19 cellular contexts compared by ENCODE assay signal in genomic region chr19:7213628-7214328, GRCh38.
A peak's percentile ranks its signal among the peaks of the same experiment; 100 is the strongest.
DNase-seq lines count a peak whose midpoint lies in the region; ATAC-seq, FAIRE-seq and TF ChIP-seq lines count a peak whose summit lies in the region.
"Had no signal": no experiment of that assay in that cellular context is flagged by ENCODE, and none has a peak within 500 bp of the region (broad histone marks: within the 10 kb centered on the region; RNA-seq: fewer than 3 reads in every experiment).

No MANE protein-coding gene starts in this region.

- intact Hi-C loops in activated naive CD4-positive, alpha-beta T cell treated with anti-CD3 and anti-CD28 coated beads for 36 hours (cut with micrococcal nuclease), result no loop called here
- intact Hi-C loops in psoas muscle (cut with DNase I), result no loop called here

- CTCF ChIA-PET in activated naive CD4-positive, alpha-beta T cell treated with anti-CD3 and anti-CD28 coated beads for 36 hours (lab: Charles Lee), result interaction anchor here (0.6 to 0.7 kb wide), 2 partner anchors 15 to 608 kb away, joined by 3 to 4 read pairs; no protein-coding TSS in a partner anchor
- CTCF ChIA-PET in H1 (lab: Charles Lee; ENCODE audit: partially characterized antibody), result no interaction called here

- peaks cover 48% of the 10 kb centered on the region for H3K4me1 Mint-ChIP-seq in activated naive CD4-positive, alpha-beta T cell treated with anti-CD3 and anti-CD28 coated beads for 36 hours (ENCODE audit: low read depth)
- peaks cover 40 to 54% of the 10 kb centered on the region in 2 experiments for H3K4me1 Mint-ChIP-seq in H9
- H3K4me1 Mint-ChIP-seq: central memory CD8-positive, alpha-beta T cell had no signal

- peaks cover 4% of the 10 kb centered on the region for H3K79me1 ChIP-seq in H9 (ENCODE audit: insufficient read depth, low read depth, low read length, poor library complexity, severe bottlenecking)
- peaks cover 1% of the 10 kb centered on the region; the same call in 1 of the 2 replicates for H3K79me1 ChIP-seq in H1 (ENCODE audit: low read depth, low read length)

- H3K4me2 ChIP-seq in H9 (ENCODE audit: insufficient read depth, insufficient read length, low read length) (no peak overlapping the region), H1 (ENCODE audit: insufficient read depth in 1 of 2, low read depth in 2 of 2, low read length in 2 of 2) (peak overlapping the region; percentile 36 to 40; a peak in 3 of 4 replicates)

- H4K5ac ChIP-seq in H9 (ENCODE audit: insufficient read length, low read depth, low read length), result no peak overlapping the region
- H4K5ac ChIP-seq in H1 (ENCODE audit: insufficient read length, low read depth, low read length), result no peak overlapping the region

- H3K4ac ChIP-seq in H9 (ENCODE audit: low read depth, low read length) (no peak overlapping the region), H1 (replicated peaks; ENCODE audit: insufficient read length, low read depth, low read length) (no peak overlapping the region)

- no peak overlapping the region for H3T11ph ChIP-seq in H9 (ENCODE audit: low read length)

- peak; percentile 50 for DNase-seq in activated naive CD4-positive, alpha-beta T cell treated with anti-CD3 and anti-CD28 coated beads for 36 hours
- no peak for DNase-seq in activated naive CD4-positive, alpha-beta T cell (lab: John Stamatoyannopoulos, UW)
- DNase-seq in H9, result no peak
- DNase-seq in H1 (ENCODE audit: low read depth in 1 of 2, low spot score in 2 of 2), result no peak
- DNase-seq in psoas muscle, result no peak
- DNase-seq: activated CD4-positive, alpha-beta T cell treated with anti-CD3 and anti-CD28 coated beads for 1 hour; COR-L47; GM23248; islet precursor cell; KBM-7; NCI-H526; SIG-M5 had no signal

- H3K9me3 Mint-ChIP-seq in activated naive CD4-positive, alpha-beta T cell treated with anti-CD3 and anti-CD28 coated beads for 36 hours, result no peaks in the 10 kb centered on the region
- no peaks in the 10 kb centered on the region for H3K9me3 Mint-ChIP-seq in H9
- H3K9me3 Mint-ChIP-seq: central memory CD8-positive, alpha-beta T cell; neural crest cell had no signal

- no peak overlapping the region for H3K27ac ChIP-seq in H9 (ENCODE audit: insufficient read length, low read depth, low read length)
- 0 out of 2 replicates have a peak overlapping the region, but pooled peaks have one; percentile 2 for H3K27ac ChIP-seq in H1 (ENCODE audit: low read depth, low read length)
- H3K27ac ChIP-seq in psoas muscle, result peak overlapping the region; percentile 51
- H3K27ac ChIP-seq: GM23248, HL-60 had no signal

- POLR2A ChIA-PET in H1 (lab: Charles Lee; ENCODE audit: partially characterized antibody), result no interaction called here

- H4K91ac ChIP-seq in H9 (ENCODE audit: insufficient read length, low read depth, low read length) (no peak overlapping the region), H1 (replicated peaks; ENCODE audit: insufficient read length, low read length) (no peak overlapping the region)

- no peak for TF ChIP-seq RAD21 in H1 (IDR thresholded peaks at IDR 0.05 in 1 of 2, conservative IDR thresholded peaks at IDR 0.05 in 1 of 2; ENCODE audit: low read depth in 2 of 2, low read length in 2 of 2)

- H3K9me3 ChIP-seq in H9 (ENCODE audit: control insufficient read depth, low read depth, low read length) (no peaks in the 10 kb centered on the region), H1 (ENCODE audit: insufficient read depth in 2 of 2, low read depth in 1 of 2, low read length in 1 of 2) (no peaks in the 10 kb centered on the region), psoas muscle (no peaks in the 10 kb centered on the region)
- H3K9me3 ChIP-seq: right atrium auricular region had no signal

- H3K27ac Mint-ChIP-seq in activated naive CD4-positive, alpha-beta T cell treated with anti-CD3 and anti-CD28 coated beads for 36 hours, result peak overlapping the region; percentile 10
- H3K27ac Mint-ChIP-seq in H9, result peak overlapping the region; percentile 21 to 69 (median 27); a peak in 5 of 7 replicates

- no peak overlapping the region for H3K9ac ChIP-seq in H9 (ENCODE audit: extremely low read depth, insufficient read length, low read length)
- H3K9ac ChIP-seq in H1 (replicated peaks in 1 of 4; ENCODE audit: extremely low read depth in 1 of 4, low read depth in 3 of 4, low read length in 3 of 4), result no peak overlapping the region
- H3K9ac ChIP-seq: GM23248 had no signal

- no CpG with 5 or more reads among the region's 14 CpGs for WGBS in H9 (ENCODE audit: extremely low coverage, insufficient read length, low lambda C conversion rate)
- 61% methylated on average over 14 of the region's 14 CpGs; no CpG with 5 or more reads in 1 of the 2 experiments for WGBS in H1 (ENCODE audit: extremely low coverage in 1 of 2, insufficient coverage in 1 of 2, insufficient read length in 1 of 2, insufficient replicate concordance in 2 of 2, low coverage in 1 of 2, low lambda C conversion rate in 2 of 2, missing lambda C conversion rate in 1 of 2), 2 experiments
- 87 to 90% (median 88%) methylated on average over 14 of the region's 14 CpGs for WGBS in psoas muscle, 3 donors

- H3K4me1 ChIP-seq in H9 (ENCODE audit: insufficient read depth, low read length), result no peaks in the 10 kb centered on the region; the same call in none of the 2 replicates
- H3K4me1 ChIP-seq in H1 (replicated peaks in 1 of 4; ENCODE audit: control insufficient read depth in 3 of 4, insufficient read depth in 4 of 4, low read length in 3 of 4), result peaks cover 4 to 16% (median 9%) of the 10 kb centered on the region in 4 experiments
- peaks cover 25% of the 10 kb centered on the region for H3K4me1 ChIP-seq in psoas muscle

- H3K79me2 ChIP-seq in H9 (ENCODE audit: insufficient read depth, low read length), result no peaks in the 10 kb centered on the region
- peaks cover 0 to 14% of the 10 kb centered on the region in 2 experiments; a peak in 1 of 4 replicates for H3K79me2 ChIP-seq in H1 (ENCODE audit: control insufficient read depth in 1 of 2, insufficient read depth in 2 of 2, low read length in 2 of 2)

- H2BK20ac ChIP-seq in H9 (ENCODE audit: low read depth, low read length, poor library complexity, severe bottlenecking), result no peak overlapping the region
- H2BK20ac ChIP-seq in H1 (ENCODE audit: low read length), result no peak overlapping the region

- TF ChIP-seq POLR2A in H1 (IDR thresholded peaks at IDR 0.05; ENCODE audit: control extremely low read depth in 1 of 2, low read depth in 2 of 2, low read length in 2 of 2), result no peak

- no peak overlapping the region for H2AK5ac ChIP-seq in H9 (ENCODE audit: insufficient read length, low read length)
- H2AK5ac ChIP-seq in H1 (ENCODE audit: low read depth, low read length), result no peak overlapping the region

- TF ChIP-seq CTCF in H9 (conservative IDR thresholded peaks at IDR 0.05), result no peak
- no peak for TF ChIP-seq CTCF in H1 (IDR thresholded peaks at IDR 0.05; ENCODE audit: control extremely low read depth in 1 of 3, insufficient read depth in 1 of 3, low read depth in 1 of 3, low read length in 3 of 3)
- no peak for TF ChIP-seq CTCF in psoas muscle (IDR thresholded peaks at IDR 0.05)

- H3K14ac ChIP-seq in H9 (ENCODE audit: insufficient read depth, low read length) (no peak overlapping the region), H1 (ENCODE audit: insufficient read length) (no peak overlapping the region)

- H3K23ac ChIP-seq in H9 (ENCODE audit: insufficient read length, low read depth, low read length) (no peak overlapping the region), H1 (ENCODE audit: insufficient read length) (no peak overlapping the region)

- H3K27me3 ChIP-seq in H9 (ENCODE audit: insufficient read depth, low read length), result no peaks in the 10 kb centered on the region
- H3K27me3 ChIP-seq in H1 (replicated peaks in 1 of 4; ENCODE audit: control insufficient read depth in 3 of 4, extremely low read depth in 1 of 4, insufficient read depth in 3 of 4, low read length in 3 of 4), result no peaks in the 10 kb centered on the region
- H3K27me3 ChIP-seq in psoas muscle (ENCODE audit: insufficient read depth in 3 of 3, low read length in 2 of 3), result no peaks in the 10 kb centered on the region
- H3K27me3 ChIP-seq: right atrium auricular region had no signal

- H3K4me3 Mint-ChIP-seq in activated naive CD4-positive, alpha-beta T cell treated with anti-CD3 and anti-CD28 coated beads for 36 hours, result no peak overlapping the region
- H3K4me3 Mint-ChIP-seq in H9, result peak overlapping the region in 1 of 2 experiments; percentile 63; a peak in 1 of 5 replicates
- H3K4me3 Mint-ChIP-seq: central memory CD8-positive, alpha-beta T cell; neural crest cell had no signal

- H2BK120ac ChIP-seq in H9 (ENCODE audit: low read depth, low read length, poor library complexity, severe bottlenecking), result no peak overlapping the region
- peak overlapping the region; percentile 73 for H2BK120ac ChIP-seq in H1 (replicated peaks; ENCODE audit: low read depth, low read length)

- H3K56ac ChIP-seq in H9 (ENCODE audit: insufficient read length, low read depth, low read length) (no peak overlapping the region), H1 (replicated peaks; ENCODE audit: insufficient read length, low read depth, low read length) (no peak overlapping the region)

- no peak overlapping the region for H2BK12ac ChIP-seq in H9 (ENCODE audit: insufficient read length, low read depth, low read length)
- H2BK12ac ChIP-seq in H1 (ENCODE audit: low read depth, low read length), result peak overlapping the region; percentile 50; the same call in 1 of the 2 replicates

- ATAC-seq in psoas muscle (no peak), HG03520 (IDR thresholded peaks at IDR 0.05; ENCODE audit: unreplicated experiment) (no peak), GM18858 (IDR thresholded peaks at IDR 0.05; ENCODE audit: unreplicated experiment) (no peak), GM18519 (IDR thresholded peaks at IDR 0.05; ENCODE audit: low FRiP score, unreplicated experiment) (no peak)

- no peak for FAIRE-seq in H1 (lab: Jason Lieb, UNC)

- H3K36me3 Mint-ChIP-seq in activated naive CD4-positive, alpha-beta T cell treated with anti-CD3 and anti-CD28 coated beads for 36 hours (ENCODE audit: low read depth), result no peaks in the 10 kb centered on the region
- peaks cover 0 to 4% (median 2%) of the 10 kb centered on the region in 3 experiments; a peak in 2 of 7 replicates for H3K36me3 Mint-ChIP-seq in H9 (ENCODE audit: insufficient read depth in 1 of 3, low read depth in 3 of 3)

- H2BK15ac ChIP-seq in H9 (ENCODE audit: low read depth, low read length), result no peak overlapping the region
- no peak overlapping the region for H2BK15ac ChIP-seq in H1 (ENCODE audit: low read length)

- H3K18ac ChIP-seq in H9 (ENCODE audit: insufficient read length, low read depth, low read length) (no peak overlapping the region), H1 (ENCODE audit: extremely low read depth, low read length) (peak overlapping the region; percentile 48; the same call in 1 of the 2 replicates)

- H3K36me3 ChIP-seq in H1 (ENCODE audit: control insufficient read depth in 2 of 4, insufficient read depth in 4 of 4, low read length in 3 of 4), result no peaks in the 10 kb centered on the region; a peak in 1 of 8 replicates
- H3K36me3 ChIP-seq in psoas muscle (ENCODE audit: insufficient read depth in 1 of 2, low read depth in 1 of 2), result peaks cover 0 to 3% of the 10 kb centered on the region in 2 donors
- H3K36me3 ChIP-seq: right atrium auricular region had no signal

- H3K23me2 ChIP-seq in H9 (ENCODE audit: insufficient read length, low read depth, low read length, poor library complexity, severe bottlenecking), result no peaks in the 10 kb centered on the region
- peaks cover 1% of the 10 kb centered on the region; the same call in 1 of the 2 replicates for H3K23me2 ChIP-seq in H1 (ENCODE audit: low read depth, low read length)

- no peak for TF ChIP-seq EP300 in H1 (IDR thresholded peaks at IDR 0.05; ENCODE audit: borderline replicate concordance in 1 of 2, low read depth in 2 of 2, low read length in 2 of 2)

- no peak overlapping the region for H2AFZ ChIP-seq in H9 (ENCODE audit: low read length)
- no peak overlapping the region for H2AFZ ChIP-seq in H1 (ENCODE audit: low read length)
- H2AFZ ChIP-seq: GM23248 had no signal

- no peaks in the 10 kb centered on the region for H4K20me1 ChIP-seq in H9 (ENCODE audit: control insufficient read depth, insufficient read depth, insufficient read length)
- peaks cover 0 to 1% of the 10 kb centered on the region in 2 experiments for H4K20me1 ChIP-seq in H1 (replicated peaks in 1 of 2; ENCODE audit: control insufficient read depth in 1 of 2, insufficient read depth in 2 of 2, low read length in 2 of 2)

- H3K4me3 ChIP-seq in H1 (ENCODE audit: extremely low read depth in 1 of 4, insufficient read depth in 2 of 4, low read depth in 3 of 4, low read length in 4 of 4) (no peak overlapping the region), psoas muscle (no peak overlapping the region)
- H3K4me3 ChIP-seq: GM23248, right atrium auricular region had no signal

- H3K27me3 Mint-ChIP-seq in activated naive CD4-positive, alpha-beta T cell treated with anti-CD3 and anti-CD28 coated beads for 36 hours (ENCODE audit: low read depth), result no peaks in the 10 kb centered on the region
- H3K27me3 Mint-ChIP-seq in H9 (ENCODE audit: low read depth), result no peaks in the 10 kb centered on the region

- H4K8ac ChIP-seq in H9 (replicated peaks; ENCODE audit: insufficient read length, low read depth, low read length) (no peak overlapping the region), H1 (ENCODE audit: extremely low read depth, insufficient read depth, low read length) (no peak overlapping the region)

- H2BK5ac ChIP-seq in H9 (ENCODE audit: insufficient read length, low read length) (no peak overlapping the region), H1 (ENCODE audit: low read depth, low read length) (no peak overlapping the region)
